In genomic region chrX:17846045-17846444, GRCh38 we compare ENCODE assay signal across 17 cellular contexts. TPM values are rescaled to one million over a fixed set of nuclear protein-coding genes. Genes with fewer than 3 reads are reported as not detected.
"Had no signal": no experiment of that assay in that cellular context is flagged by ENCODE, and none has a peak within 500 bp of the region (broad histone marks: within the 10 kb centered on the region; RNA-seq: fewer than 3 reads in every experiment).

No MANE protein-coding gene starts in this region.

- H3K27me3 ChIP-seq: thyroid gland had no signal

- H3K36me3 ChIP-seq: thyroid gland, WERI-Rb-1 had no signal

- DNase-seq: activated CD4-positive, alpha-beta T cell treated with anti-CD3 and anti-CD28 coated beads for 1 hour; activated CD4-positive, alpha-beta T cell treated with anti-CD3 and anti-CD28 coated beads, Interleukin-2, amount 50 U/mL, for 4 hours; activated T-cell treated with anti-CD3 and anti-CD28 coated beads for 4 hours; amniotic stem cell; effector memory CD8-positive, alpha-beta T cell; foreskin fibroblast; head of caudate nucleus; natural killer cell; stimulated activated CD4-positive, alpha-beta T cell treated with anti-CD3 and anti-CD28 coated beads, Interleukin-4, amount 100 ng/mL, for 4 hours; stimulated activated naive CD4-positive, alpha-beta T cell; T-helper 17 cell; WERI-Rb-1 had no signal

- ATAC-seq: effector memory CD8-positive, alpha-beta T cell; natural killer cell; sciatic nerve; T-helper 17 cell had no signal

- H3K9me3 ChIP-seq: thyroid gland had no signal

- H3K4me3 ChIP-seq: thyroid gland had no signal

- H3K4me1 ChIP-seq: parathyroid adenoma had no signal

- FAIRE-seq: urothelium cell line had no signal

- H3K27ac ChIP-seq: epithelial cell of prostate, parathyroid adenoma, thyroid gland, WERI-Rb-1 had no signal

RNA-seq across cellular contexts. Expression of gene RAI2, which starts 15.1 kb away (rescaled TPM):
- total RNA-seq: natural killer cell had no signal
